In genomic region chr7:137844690-137845425, GRCh38 we compare ENCODE assay signal across 31 cellular contexts. TPM values are rescaled to one million over a fixed set of nuclear protein-coding genes. Genes with fewer than 3 reads are reported as not detected.
DNase-seq lines count a peak whose midpoint lies in the region; ATAC-seq and TF ChIP-seq lines count a peak whose summit lies in the region.
"Had no signal": no experiment of that assay in that cellular context is flagged by ENCODE, and none has a peak within 500 bp of the region (broad histone marks: within the 10 kb centered on the region; RNA-seq: fewer than 3 reads in every experiment).

No MANE protein-coding gene starts in this region.

- no peak for TF ChIP-seq CTCF in nephron (IDR thresholded peaks at IDR 0.05; ENCODE audit: unreplicated experiment in 3 of 3)

- no peak for DNase-seq in activated T-cell treated with anti-CD3 and anti-CD28 coated beads, Interleukin-2, amount 50 U/mL, for 72 hours
- no peak for DNase-seq in activated T-cell treated with anti-CD3 and anti-CD28 coated beads, Interleukin-2, amount 50 U/mL, for 24 hours
- DNase-seq in caudate nucleus (lab: John Stamatoyannopoulos, UW) (peak in 24 of 61 donors; percentile 13 to 76 (median 46)), CD1c-positive myeloid dendritic cell (ENCODE audit: extremely low spot score) (no peak)
- DNase-seq in activated CD4-positive, alpha-beta T cell treated with anti-CD3 and anti-CD28 coated beads, Interleukin-2, amount 50 U/mL, for 4 hours = no peak
- DNase-seq in activated CD4-positive, alpha-beta memory T cell treated with anti-CD3 and anti-CD28 coated beads, Interleukin-2, amount 10 ng/mL, durations not matched to agents 7 days and 5 days = no peak
- DNase-seq: activated CD4-positive, alpha-beta T cell treated with anti-CD3 and anti-CD28 coated beads for 1 hour; activated CD8-positive, alpha-beta T cell treated with anti-CD3 and anti-CD28 coated beads for 36 hours; activated effector memory CD4-positive, alpha-beta T cell treated with anti-CD3 and anti-CD28 coated beads, Interleukin-2, amount 50 U/mL, for 16 hours; AML-193; CD8-positive, alpha-beta memory T cell; cortex of kidney; DMS 273 treated with DMSO at 0.1 percent for 48 hours; effector memory CD8-positive, alpha-beta T cell; erythroblast; H9; KBM-7; kidney; naive thymus-derived CD4-positive, alpha-beta T cell; NCI-H1092; NCI-H2029; NCI-H226; NCI-H748 treated with DMSO at 0.1 percent for 48 hours; pancreas; SHP77 treated with DMSO at 0.1 percent for 48 hours; stimulated activated naive CD4-positive, alpha-beta T cell had no signal

- CTCF ChIA-PET in activated CD4-positive, alpha-beta memory T cell treated with anti-CD3 and anti-CD28 coated beads, Interleukin-2, amount 10 ng/mL, durations not matched to agents 7 days and 5 days (lab: Charles Lee) = no interaction called here

- H3K27me3 Mint-ChIP-seq in activated T-cell treated with anti-CD3 and anti-CD28 coated beads, Interleukin-2, amount 50 U/mL, for 72 hours (ENCODE audit: low read depth) = peaks cover 70% of the 10 kb centered on the region
- H3K27me3 Mint-ChIP-seq in activated T-cell treated with anti-CD3 and anti-CD28 coated beads, Interleukin-2, amount 50 U/mL, for 24 hours = peaks cover 83% of the 10 kb centered on the region
- peaks cover 75% of the 10 kb centered on the region for H3K27me3 Mint-ChIP-seq in nephron (ENCODE audit: low read depth)
- H3K27me3 Mint-ChIP-seq in activated CD4-positive, alpha-beta memory T cell treated with anti-CD3 and anti-CD28 coated beads, Interleukin-2, amount 10 ng/mL, durations not matched to agents 7 days and 5 days = peaks cover 57% of the 10 kb centered on the region

- POLR2A ChIA-PET in activated CD4-positive, alpha-beta memory T cell treated with anti-CD3 and anti-CD28 coated beads, Interleukin-2, amount 10 ng/mL, durations not matched to agents 7 days and 5 days (lab: Charles Lee) = no interaction called here

- no peak for ATAC-seq in activated T-cell treated with anti-CD3 and anti-CD28 coated beads, Interleukin-2, amount 50 U/mL, for 72 hours (replicated peaks in 1 of 2)
- ATAC-seq: activated CD8-positive, alpha-beta T cell treated with anti-CD3 and anti-CD28 coated beads for 36 hours; effector memory CD8-positive, alpha-beta T cell; naive thymus-derived CD4-positive, alpha-beta T cell; pancreas had no signal

- no peaks in the 10 kb centered on the region for H3K9me3 Mint-ChIP-seq in activated T-cell treated with anti-CD3 and anti-CD28 coated beads, Interleukin-2, amount 50 U/mL, for 72 hours
- H3K9me3 Mint-ChIP-seq in activated T-cell treated with anti-CD3 and anti-CD28 coated beads, Interleukin-2, amount 50 U/mL, for 24 hours = no peaks in the 10 kb centered on the region
- no peaks in the 10 kb centered on the region for H3K9me3 Mint-ChIP-seq in nephron
- H3K9me3 Mint-ChIP-seq in activated CD4-positive, alpha-beta memory T cell treated with anti-CD3 and anti-CD28 coated beads, Interleukin-2, amount 10 ng/mL, durations not matched to agents 7 days and 5 days = no peaks in the 10 kb centered on the region
- H3K9me3 Mint-ChIP-seq: activated CD8-positive, alpha-beta T cell treated with anti-CD3 and anti-CD28 coated beads for 36 hours; CD8-positive, alpha-beta memory T cell; effector memory CD8-positive, alpha-beta T cell; H9; T-helper 2 cell treated with Interferon-gamma antibody and Interleukin-4, amounts not matched to agents 5 μg/mL and 100 μg/mL, for 36 hours had no signal

- H3K4me3 Mint-ChIP-seq in activated T-cell treated with anti-CD3 and anti-CD28 coated beads, Interleukin-2, amount 50 U/mL, for 72 hours = peak overlapping the region; percentile 27 to 51
- no peak overlapping the region for H3K4me3 Mint-ChIP-seq in activated T-cell treated with anti-CD3 and anti-CD28 coated beads, Interleukin-2, amount 50 U/mL, for 24 hours
- peak overlapping the region in 2 of 3 experiments; percentile 37 to 52 for H3K4me3 Mint-ChIP-seq in nephron
- H3K4me3 Mint-ChIP-seq in activated CD4-positive, alpha-beta memory T cell treated with anti-CD3 and anti-CD28 coated beads, Interleukin-2, amount 10 ng/mL, durations not matched to agents 7 days and 5 days = no peak overlapping the region
- H3K4me3 Mint-ChIP-seq: activated CD8-positive, alpha-beta T cell treated with anti-CD3 and anti-CD28 coated beads for 36 hours; T-helper 2 cell treated with Interferon-gamma antibody and Interleukin-4, amounts not matched to agents 5 μg/mL and 100 μg/mL, for 36 hours had no signal

- H3K4me1 Mint-ChIP-seq in activated T-cell treated with anti-CD3 and anti-CD28 coated beads, Interleukin-2, amount 50 U/mL, for 72 hours (ENCODE audit: low read depth) = no peaks in the 10 kb centered on the region
- H3K4me1 Mint-ChIP-seq in activated T-cell treated with anti-CD3 and anti-CD28 coated beads, Interleukin-2, amount 50 U/mL, for 24 hours (ENCODE audit: low read depth) = peaks cover 6% of the 10 kb centered on the region
- peaks cover 21% of the 10 kb centered on the region for H3K4me1 Mint-ChIP-seq in nephron
- peaks cover 7% of the 10 kb centered on the region for H3K4me1 Mint-ChIP-seq in activated CD4-positive, alpha-beta memory T cell treated with anti-CD3 and anti-CD28 coated beads, Interleukin-2, amount 10 ng/mL, durations not matched to agents 7 days and 5 days

- peak overlapping the region; percentile 46 for H3K27ac ChIP-seq in caudate nucleus (ENCODE audit: low read depth, low read length)
- H3K27ac ChIP-seq: cardiac muscle cell, pancreas, suprapubic skin had no signal

- H3K27ac Mint-ChIP-seq in activated T-cell treated with anti-CD3 and anti-CD28 coated beads, Interleukin-2, amount 50 U/mL, for 72 hours = no peak overlapping the region
- no peak overlapping the region for H3K27ac Mint-ChIP-seq in activated T-cell treated with anti-CD3 and anti-CD28 coated beads, Interleukin-2, amount 50 U/mL, for 24 hours
- H3K27ac Mint-ChIP-seq in nephron = no peak overlapping the region
- no peak overlapping the region for H3K27ac Mint-ChIP-seq in activated CD4-positive, alpha-beta memory T cell treated with anti-CD3 and anti-CD28 coated beads, Interleukin-2, amount 10 ng/mL, durations not matched to agents 7 days and 5 days
- H3K27ac Mint-ChIP-seq: activated CD8-positive, alpha-beta T cell treated with anti-CD3 and anti-CD28 coated beads for 36 hours; activated naive CD8-positive, alpha-beta T cell; effector memory CD8-positive, alpha-beta T cell; H9; T-helper 2 cell treated with Interferon-gamma antibody and Interleukin-4, amounts not matched to agents 5 μg/mL and 100 μg/mL, for 36 hours had no signal

- H3K36me3 Mint-ChIP-seq in activated T-cell treated with anti-CD3 and anti-CD28 coated beads, Interleukin-2, amount 50 U/mL, for 72 hours (ENCODE audit: insufficient read depth in 2 of 2) = no peaks in the 10 kb centered on the region
- no peaks in the 10 kb centered on the region for H3K36me3 Mint-ChIP-seq in activated T-cell treated with anti-CD3 and anti-CD28 coated beads, Interleukin-2, amount 50 U/mL, for 24 hours (ENCODE audit: low read depth)
- no peaks in the 10 kb centered on the region for H3K36me3 Mint-ChIP-seq in nephron (ENCODE audit: low read depth)
- peaks cover 3% of the 10 kb centered on the region for H3K36me3 Mint-ChIP-seq in activated CD4-positive, alpha-beta memory T cell treated with anti-CD3 and anti-CD28 coated beads, Interleukin-2, amount 10 ng/mL, durations not matched to agents 7 days and 5 days (ENCODE audit: low read depth)
- H3K36me3 Mint-ChIP-seq: activated naive CD8-positive, alpha-beta T cell had no signal

RNA-seq across cellular contexts. Expression of gene DGKI, which starts 1.9 kb away (rescaled TPM):
- 10 to 100 TPM; 17.8 to 18.2 TPM for total RNA-seq in activated T-cell treated with anti-CD3 and anti-CD28 coated beads, Interleukin-2, amount 50 U/mL, for 72 hours
- under 1 TPM; 0.53 to 0.91 TPM for total RNA-seq in activated CD4-positive, alpha-beta memory T cell treated with anti-CD3 and anti-CD28 coated beads, Interleukin-2, amount 10 ng/mL, durations not matched to agents 7 days and 5 days

Comparison
In these comparisons a context has a peak if more than half of its experiments do, and no peak if none do; other contexts are left out.
1. H3K4me3 Mint-ChIP-seq: peak in activated T-cell treated with anti-CD3 and anti-CD28 coated beads, Interleukin-2, amount 50 U/mL, for 72 hours (2 of 2) and nephron (2 of 3); none in activated T-cell treated with anti-CD3 and anti-CD28 coated beads, Interleukin-2, amount 50 U/mL, for 24 hours (single experiment) and activated CD4-positive, alpha-beta memory T cell treated with anti-CD3 and anti-CD28 coated beads, Interleukin-2, amount 10 ng/mL, durations not matched to agents 7 days and 5 days (single experiment).
2. RNA of gene DGKI, which starts 1.9 kb away (total RNA-seq): 17.8 to 18.2 TPM in activated T-cell treated with anti-CD3 and anti-CD28 coated beads, Interleukin-2, amount 50 U/mL, for 72 hours; 0.53 to 0.91 TPM in activated CD4-positive, alpha-beta memory T cell treated with anti-CD3 and anti-CD28 coated beads, Interleukin-2, amount 10 ng/mL, durations not matched to agents 7 days and 5 days; every median in the first group is over 4 times any median in the second.